ENCODE assay signal across 1 cellular context in genomic region chr18:9905401-9905922, GRCh38.
A peak's percentile ranks its signal among the peaks of the same experiment; 100 is the strongest.
TF ChIP-seq lines count a peak whose summit lies in the region.

No MANE protein-coding gene starts in this region.

TF ChIP-seq in K562, 482 proteins besides CTCF, POLR2A, EP300 and RAD21 (continued from another document and continues in another):
- TF ChIP-seq ZNF586 (CRISPR knock-in tag; conservative IDR thresholded peaks at IDR 0.05) (no peak), ZSCAN29 (IDR thresholded peaks at IDR 0.05) (no peak), ZNF655 (CRISPR knock-in tag; IDR thresholded peaks at IDR 0.05) (no peak), NR3C1 (CRISPR knock-in tag; IDR thresholded peaks at IDR 0.05) (no peak), JUND (IDR thresholded peaks at IDR 0.05; ENCODE audit: borderline replicate concordance, low read depth, low read length) (peak; percentile 47), JUND (tag; IDR thresholded peaks at IDR 0.05; ENCODE audit: borderline replicate concordance, low read depth, low read length) (no peak; the same call in 2 of the 3 replicates), ZNF212 (CRISPR knock-in tag; IDR thresholded peaks at IDR 0.05) (no peak), NCOR1 (IDR thresholded peaks at IDR 0.05) (no peak), PTTG1 (tag; IDR thresholded peaks at IDR 0.05; ENCODE audit: low read depth) (no peak), NFATC3 (IDR thresholded peaks at IDR 0.05) (no peak), SAFB2 (IDR thresholded peaks at IDR 0.05; ENCODE audit: borderline replicate concordance, low read depth, low read length, severe bottlenecking) (no peak), BRD4 (IDR thresholded peaks at IDR 0.05) (no peak), NCOA2 (IDR thresholded peaks at IDR 0.05; ENCODE audit: partially characterized antibody in 2 of 2) (no peak), ETV1 (tag; conservative IDR thresholded peaks at IDR 0.05; ENCODE audit: low read depth) (peak; percentile 64), CAMTA2 (CRISPR knock-in tag; conservative IDR thresholded peaks at IDR 0.05) (no peak), PPARD (CRISPR knock-in tag; IDR thresholded peaks at IDR 0.05) (no peak), RCOR1 (IDR thresholded peaks at IDR 0.05; ENCODE audit: borderline replicate concordance in 1 of 2, low read depth in 2 of 2, low read length in 2 of 2) (peak; percentile 27 to 93; a peak in 3 of 4 replicates), ZNF134 (CRISPR knock-in tag; conservative IDR thresholded peaks at IDR 0.05) (no peak), BDP1 (IDR thresholded peaks at IDR 0.05; ENCODE audit: insufficient read depth, insufficient read length) (no peak), SFPQ (IDR thresholded peaks at IDR 0.05; ENCODE audit: low read depth, low read length) (no peak), MYC (IDR thresholded peaks at IDR 0.05; ENCODE audit: low read depth, low read length) (0 out of 2 replicates have a peak, but pooled peaks have one; percentile 24), MYC (CRISPR knock-in tag; IDR thresholded peaks at IDR 0.05; ENCODE audit: borderline replicate concordance, low read depth) (no peak), ZNF253 (CRISPR knock-in tag; conservative IDR thresholded peaks at IDR 0.05) (no peak), MYBL2 (IDR thresholded peaks at IDR 0.05; ENCODE audit: low read depth) (no peak), MYBL2 (CRISPR knock-in tag; IDR thresholded peaks at IDR 0.05; ENCODE audit: borderline replicate concordance) (no peak), ZBTB11 (CRISPR knock-in tag; IDR thresholded peaks at IDR 0.05) (no peak), HIVEP1 (CRISPR knock-in tag; IDR thresholded peaks at IDR 0.05) (no peak), ARID3B (CRISPR knock-in tag; IDR thresholded peaks at IDR 0.05; ENCODE audit: borderline replicate concordance) (no peak), SNIP1 (IDR thresholded peaks at IDR 0.05; ENCODE audit: low read depth) (no peak), ARID4B (CRISPR knock-in tag; IDR thresholded peaks at IDR 0.05) (no peak), CEBPG (CRISPR knock-in tag; IDR thresholded peaks at IDR 0.05) (peak; percentile 73), CEBPG (tag; conservative IDR thresholded peaks at IDR 0.05 in 1 of 2, IDR thresholded peaks at IDR 0.05 in 1 of 2) (peak; percentile 74 to 86), MIER1 (IDR thresholded peaks at IDR 0.05; ENCODE audit: low read depth) (no peak), MEIS2 (IDR thresholded peaks at IDR 0.05; ENCODE audit: partially characterized antibody) (peak; percentile 45), CEBPZ (IDR thresholded peaks at IDR 0.05; ENCODE audit: borderline replicate concordance, low read depth, low read length) (no peak), RHOXF2B (CRISPR knock-in tag; conservative IDR thresholded peaks at IDR 0.05) (no peak), ETV6 (IDR thresholded peaks at IDR 0.05; ENCODE audit: borderline replicate concordance in 1 of 2, low read depth in 2 of 2, low read length in 1 of 2) (no peak), ETV6 (CRISPR knock-in tag; IDR thresholded peaks at IDR 0.05; ENCODE audit: borderline replicate concordance) (no peak), NKRF (IDR thresholded peaks at IDR 0.05; ENCODE audit: borderline replicate concordance) (no peak), ZNF124 (CRISPR knock-in tag; IDR thresholded peaks at IDR 0.05) (no peak), ZNF699 (CRISPR knock-in tag; IDR thresholded peaks at IDR 0.05; ENCODE audit: insufficient replicate concordance) (no peak), MEF2D (tag; conservative IDR thresholded peaks at IDR 0.05; ENCODE audit: low read depth) (peak; percentile 58; the same call in 1 of the 2 replicates), RBM34 (IDR thresholded peaks at IDR 0.05; ENCODE audit: borderline replicate concordance, insufficient read depth, low read length) (no peak), ZBTB7A (IDR thresholded peaks at IDR 0.05; ENCODE audit: borderline replicate concordance, control insufficient read depth, low read depth, low read length) (no peak), ZNF639 (CRISPR knock-in tag; conservative IDR thresholded peaks at IDR 0.05 in 1 of 2, IDR thresholded peaks at IDR 0.05 in 1 of 2) (0 out of 4 replicates have a peak, but pooled peaks of 1 of the 2 experiments have one; percentile 36), RBFOX2 (IDR thresholded peaks at IDR 0.05; ENCODE audit: low read depth, low read length) (no peak)
